8 cellular contexts compared by ENCODE assay signal in the genomic region with DNA sequence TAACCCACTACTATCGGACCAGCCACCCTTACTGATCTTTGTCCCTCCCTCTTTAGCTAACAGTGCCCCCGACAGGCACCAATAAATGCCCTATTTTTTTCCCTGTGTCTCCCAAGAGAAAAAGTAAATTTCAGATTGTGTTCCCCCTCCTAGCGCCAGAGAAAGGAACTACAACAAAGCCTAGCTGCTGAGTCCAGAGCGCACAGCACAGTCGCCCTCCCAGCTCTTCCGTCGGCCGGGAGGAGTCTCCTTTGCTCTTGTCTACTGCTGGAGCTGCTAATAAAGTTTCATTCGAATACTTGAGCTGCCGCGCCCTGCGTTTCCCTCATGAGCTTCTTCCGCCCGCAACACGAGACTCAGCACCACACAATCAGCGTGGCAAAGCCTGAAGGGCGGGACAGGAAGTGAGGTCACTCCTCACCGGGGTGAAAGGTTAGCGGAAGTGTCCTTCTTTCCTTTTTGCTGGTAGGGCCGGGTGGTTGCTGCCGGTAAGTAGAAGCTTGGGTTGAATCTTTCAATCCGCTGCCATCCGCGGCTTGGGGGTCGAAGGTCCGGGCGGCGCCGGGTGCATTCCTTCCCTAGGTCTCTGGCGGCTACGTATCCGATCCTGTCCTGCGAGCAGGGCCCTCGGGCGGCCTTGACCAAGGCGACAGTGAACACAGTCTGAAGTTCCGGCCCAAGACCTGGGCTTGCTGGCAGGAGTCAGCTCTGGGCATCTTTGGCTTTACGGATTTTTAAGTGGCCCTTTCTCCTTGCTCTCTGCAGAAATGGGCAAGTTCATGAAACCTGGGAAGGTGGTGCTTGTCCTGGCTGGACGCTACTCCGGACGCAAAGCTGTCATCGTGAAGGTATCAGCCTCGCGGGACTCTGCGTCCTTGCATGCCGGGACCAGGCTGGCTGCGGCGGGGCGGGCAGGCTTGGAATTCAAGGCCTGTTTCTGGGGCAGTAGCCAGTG. TPM values are rescaled to one million over a fixed set of nuclear protein-coding genes. Genes with fewer than 3 reads are reported as not detected.
A peak's percentile ranks its signal among the peaks of the same experiment; 100 is the strongest.
DNase-seq lines count a peak whose midpoint lies in the region; ATAC-seq, FAIRE-seq and TF ChIP-seq lines count a peak whose summit lies in the region.

Gene RPL27 (plus strand): TSS at position 436 of the 955 bp plus-strand sequence. CDS start 332 bp downstream, at position 768.

- H3K4me1 Mint-ChIP-seq in activated CD4-positive, alpha-beta T cell treated with anti-CD3 and anti-CD28 coated beads, Interleukin-2, amount 10 ng/mL, durations not matched to agents 24 days and 14 days: peaks cover 22% of the 10 kb centered on the region

- no peaks in the 10 kb centered on the region for H3K27me3 Mint-ChIP-seq in activated CD4-positive, alpha-beta T cell treated with anti-CD3 and anti-CD28 coated beads, Interleukin-2, amount 10 ng/mL, durations not matched to agents 24 days and 14 days

- H3K27ac Mint-ChIP-seq in activated CD4-positive, alpha-beta T cell treated with anti-CD3 and anti-CD28 coated beads, Interleukin-2, amount 10 ng/mL, durations not matched to agents 24 days and 14 days: peak within 1 kb of the TSS; percentile 99

- peak within 1 kb of the TSS; percentile 99 for H3K4me3 Mint-ChIP-seq in activated CD4-positive, alpha-beta T cell treated with anti-CD3 and anti-CD28 coated beads, Interleukin-2, amount 10 ng/mL, durations not matched to agents 24 days and 14 days

- H3K27me3 ChIP-seq in BJ (ENCODE audit: control insufficient read depth, insufficient read depth, low read length): no peaks in the 10 kb centered on the region

- POLR2A ChIA-PET in BJ (lab: Charles Lee): interaction anchor here (0.5 to 1.1 kb wide), 7 partner anchors 8 to 363 kb away, joined by 3 to 14 read pairs (median 3); partner anchors contain the start of genes AOC3, IFI35, PTGES3L and RUNDC1

- H3K36me3 Mint-ChIP-seq in activated CD4-positive, alpha-beta T cell treated with anti-CD3 and anti-CD28 coated beads, Interleukin-2, amount 10 ng/mL, durations not matched to agents 24 days and 14 days (ENCODE audit: low read depth): peaks cover 58% of the 10 kb centered on the region

- peak within 1 kb of the TSS; percentile 81 to 92 for H3K27ac ChIP-seq in coronary artery

- DNase-seq in BJ (ENCODE audit: low read depth) (peak; percentile 100), GM19239 (ENCODE audit: insufficient read length, low spot score) (peak; percentile 85), NCI-H526 (lab: John Stamatoyannopoulos, UW) (peak; percentile 99), coronary artery (ENCODE audit: low spot score) (peak; percentile 99), left kidney (ENCODE audit: low read depth, low spot score) (peak; percentile 100)
- DNase-seq in activated CD4-positive, alpha-beta T cell treated with anti-CD3 and anti-CD28 coated beads, Interleukin-2, amount 10 ng/mL, durations not matched to agents 24 days and 14 days: peak; percentile 99
- peak; percentile 97 for DNase-seq in stimulated activated CD4-positive, alpha-beta T cell treated with anti-CD3 and anti-CD28 coated beads, Interleukin-2, amount 100 ng/mL, for 4 hours (ENCODE audit: low read depth)

- peak; percentile 99 for FAIRE-seq in GM19239 (lab: Jason Lieb, UNC)

- intact Hi-C loops in activated CD4-positive, alpha-beta T cell treated with anti-CD3 and anti-CD28 coated beads, Interleukin-2, amount 10 ng/mL, durations not matched to agents 24 days and 14 days (cut with micrococcal nuclease): loop anchor here (1.0 to 5.0 kb wide), 5 partner anchors 8 to 166 kb away; partner anchors contain the start of genes AARSD1, BRCA1, IFI35 and PSME3

- ATAC-seq in HG03460 (IDR thresholded peaks at IDR 0.05; ENCODE audit: unreplicated experiment): peak; percentile 90

- TF ChIP-seq CTCF in BJ (IDR thresholded peaks at IDR 0.05; ENCODE audit: insufficient read depth, low read depth, low read length) (peak; percentile 81), coronary artery (IDR thresholded peaks at IDR 0.05) (peak; percentile 67)

- peaks cover 6% of the 10 kb centered on the region for H3K36me3 ChIP-seq in BJ (ENCODE audit: control insufficient read depth, insufficient read depth, low read length)

- H3K9me3 Mint-ChIP-seq in activated CD4-positive, alpha-beta T cell treated with anti-CD3 and anti-CD28 coated beads, Interleukin-2, amount 10 ng/mL, durations not matched to agents 24 days and 14 days: no peaks in the 10 kb centered on the region

- H3K4me3 ChIP-seq in BJ (ENCODE audit: low read depth, low read length) (peak within 1 kb of the TSS; percentile 91), coronary artery (peak within 1 kb of the TSS; percentile 84)

- CTCF ChIA-PET in BJ (lab: Yijun Ruan, JAX): interaction anchor here (0.5 to 2.2 kb wide), 21 partner anchors 8 to 676 kb away, joined by 3 to 16 read pairs (median 3); partner anchors contain the start of genes AOC2, IFI35 and PSME3

RNA-seq across cellular contexts. Expression of gene RPL27, which starts in this region (rescaled TPM):
- polyA plus RNA-seq in BJ (2011; rRNA removed): 3,309 and 5,343 TPM in 2 replicates
- 960 and 2,119 TPM in 2 replicates for polyA minus RNA-seq in BJ (2011; rRNA and poly(A)+ RNA removed)
- total RNA-seq in activated CD4-positive, alpha-beta T cell treated with anti-CD3 and anti-CD28 coated beads, Interleukin-2, amount 10 ng/mL, durations not matched to agents 24 days and 14 days: 1,178 and 1,206 TPM in 2 replicates

Comparison
In these comparisons a context has a peak if more than half of its experiments do, and no peak if none do; other contexts are left out.
1. Peak in every context shown above with its lines: DNase-seq, ATAC-seq, H3K4me3 ChIP-seq and H3K27ac ChIP-seq.